Comparison of ENCODE assay signal across 6 cellular contexts in genomic region chr21:6375776-6376175, GRCh38.
DNase-seq lines count a peak whose midpoint lies in the region; ATAC-seq and TF ChIP-seq lines count a peak whose summit lies in the region.
"Not testable (repeated sequence)": the region's sequence is repeated elsewhere in the genome, so short reads cannot be mapped to it uniquely, and the experiment has no call there.

No MANE protein-coding gene starts in this region.

- DNase-seq in RWPE2 (ENCODE audit: low spot score) (peak; percentile 4), endothelial cell (ENCODE audit: low spot score) (peak; percentile 2), left lobe of liver (ENCODE audit: low spot score) (peak; percentile 38), sigmoid colon (peak; percentile 24)
- DNase-seq in activated CD8-positive, alpha-beta T cell treated with anti-CD3 and anti-CD28 coated beads, Interleukin-2, amount 10 ng/mL, durations not matched to agents 7 days and 5 days: peak; percentile 20
- DNase-seq in activated T-helper 2 cell treated with anti-CD3 and anti-CD28 coated beads, Interferon-gamma antibody, Interleukin-2, Interleukin-4, amounts not matched to agents 10 μg/mL and 5 μg/mL and 100 μg/mL, durations not matched to agents 14 hours and 24 hours and 36 hours (ENCODE audit: low spot score): peak; percentile 7

- H3K4me3 ChIP-seq in RWPE2 (ENCODE audit: severe bottlenecking); sigmoid colon: not testable (repeated sequence)

- not testable (repeated sequence) for TF ChIP-seq EP300 in sigmoid colon (IDR thresholded peaks at IDR 0.05)

- WGBS in sigmoid colon, 2 donors: 59 to 63% methylated on average over 3 of the region's 5 CpGs

- TF ChIP-seq CTCF in RWPE2 (IDR thresholded peaks at IDR 0.05; ENCODE audit: poor library complexity, severe bottlenecking); endothelial cell (IDR thresholded peaks at IDR 0.05; ENCODE audit: unreplicated experiment); sigmoid colon (IDR thresholded peaks at IDR 0.05): not testable (repeated sequence)

- not testable (repeated sequence) for H3K27ac ChIP-seq in RWPE2 (ENCODE audit: poor library complexity, severe bottlenecking); sigmoid colon

- not testable (repeated sequence) for H3K9me3 ChIP-seq in RWPE2 (ENCODE audit: severe bottlenecking); sigmoid colon

- H3K27me3 Mint-ChIP-seq in activated CD8-positive, alpha-beta T cell treated with anti-CD3 and anti-CD28 coated beads, Interleukin-2, amount 10 ng/mL, durations not matched to agents 7 days and 5 days (ENCODE audit: low read depth); activated T-helper 2 cell treated with anti-CD3 and anti-CD28 coated beads, Interferon-gamma antibody, Interleukin-2, Interleukin-4, amounts not matched to agents 10 μg/mL and 5 μg/mL and 100 μg/mL, durations not matched to agents 14 hours and 24 hours and 36 hours (ENCODE audit: low read depth); endothelial cell (ENCODE audit: unreplicated experiment): not testable (repeated sequence)

- not testable (repeated sequence) for TF ChIP-seq POLR2A in sigmoid colon (IDR thresholded peaks at IDR 0.05)

- not testable (repeated sequence) for H3K4me3 Mint-ChIP-seq in activated CD8-positive, alpha-beta T cell treated with anti-CD3 and anti-CD28 coated beads, Interleukin-2, amount 10 ng/mL, durations not matched to agents 7 days and 5 days; activated T-helper 2 cell treated with anti-CD3 and anti-CD28 coated beads, Interferon-gamma antibody, Interleukin-2, Interleukin-4, amounts not matched to agents 10 μg/mL and 5 μg/mL and 100 μg/mL, durations not matched to agents 14 hours and 24 hours and 36 hours (ENCODE audit: low read depth); endothelial cell (ENCODE audit: unreplicated experiment)

- H3K36me3 Mint-ChIP-seq in activated CD8-positive, alpha-beta T cell treated with anti-CD3 and anti-CD28 coated beads, Interleukin-2, amount 10 ng/mL, durations not matched to agents 7 days and 5 days (ENCODE audit: low read depth); activated T-helper 2 cell treated with anti-CD3 and anti-CD28 coated beads, Interferon-gamma antibody, Interleukin-2, Interleukin-4, amounts not matched to agents 10 μg/mL and 5 μg/mL and 100 μg/mL, durations not matched to agents 14 hours and 24 hours and 36 hours (ENCODE audit: low read depth); endothelial cell (ENCODE audit: low read depth, unreplicated experiment): not testable (repeated sequence)

- H3K27me3 ChIP-seq in RWPE2 (ENCODE audit: insufficient read depth, poor library complexity, severe bottlenecking); sigmoid colon: not testable (repeated sequence)

- H3K36me3 ChIP-seq in RWPE2 (ENCODE audit: low read depth); sigmoid colon: not testable (repeated sequence)

- POLR2A ChIA-PET in activated CD8-positive, alpha-beta T cell treated with anti-CD3 and anti-CD28 coated beads, Interleukin-2, amount 10 ng/mL, durations not matched to agents 7 days and 5 days (lab: Charles Lee): not testable (repeated sequence)

- not testable (repeated sequence) for H3K27ac Mint-ChIP-seq in activated CD8-positive, alpha-beta T cell treated with anti-CD3 and anti-CD28 coated beads, Interleukin-2, amount 10 ng/mL, durations not matched to agents 7 days and 5 days; activated T-helper 2 cell treated with anti-CD3 and anti-CD28 coated beads, Interferon-gamma antibody, Interleukin-2, Interleukin-4, amounts not matched to agents 10 μg/mL and 5 μg/mL and 100 μg/mL, durations not matched to agents 14 hours and 24 hours and 36 hours; endothelial cell (ENCODE audit: unreplicated experiment)

- CTCF ChIA-PET in activated CD8-positive, alpha-beta T cell treated with anti-CD3 and anti-CD28 coated beads, Interleukin-2, amount 10 ng/mL, durations not matched to agents 7 days and 5 days (lab: Charles Lee): not testable (repeated sequence)

- H3K4me1 Mint-ChIP-seq in activated CD8-positive, alpha-beta T cell treated with anti-CD3 and anti-CD28 coated beads, Interleukin-2, amount 10 ng/mL, durations not matched to agents 7 days and 5 days (ENCODE audit: low read depth); activated T-helper 2 cell treated with anti-CD3 and anti-CD28 coated beads, Interferon-gamma antibody, Interleukin-2, Interleukin-4, amounts not matched to agents 10 μg/mL and 5 μg/mL and 100 μg/mL, durations not matched to agents 14 hours and 24 hours and 36 hours (ENCODE audit: low read depth); endothelial cell (ENCODE audit: unreplicated experiment): not testable (repeated sequence)

- intact Hi-C loops in activated T-helper 2 cell treated with anti-CD3 and anti-CD28 coated beads, Interferon-gamma antibody, Interleukin-2, Interleukin-4, amounts not matched to agents 10 μg/mL and 5 μg/mL and 100 μg/mL, durations not matched to agents 14 hours and 24 hours and 36 hours (cut with micrococcal nuclease); sigmoid colon (cut with DNase I): not testable (repeated sequence)

- not testable (repeated sequence) for H3K9me3 Mint-ChIP-seq in activated CD8-positive, alpha-beta T cell treated with anti-CD3 and anti-CD28 coated beads, Interleukin-2, amount 10 ng/mL, durations not matched to agents 7 days and 5 days (ENCODE audit: insufficient read depth); activated T-helper 2 cell treated with anti-CD3 and anti-CD28 coated beads, Interferon-gamma antibody, Interleukin-2, Interleukin-4, amounts not matched to agents 10 μg/mL and 5 μg/mL and 100 μg/mL, durations not matched to agents 14 hours and 24 hours and 36 hours; endothelial cell (ENCODE audit: unreplicated experiment)

- ATAC-seq in RWPE2 (ENCODE audit: low read depth); activated CD8-positive, alpha-beta T cell treated with anti-CD3 and anti-CD28 coated beads, Interleukin-2, amount 10 ng/mL, durations not matched to agents 7 days and 5 days; left lobe of liver: not testable (repeated sequence)

- H3K4me1 ChIP-seq in RWPE2 (ENCODE audit: insufficient read depth, poor library complexity, severe bottlenecking); sigmoid colon: not testable (repeated sequence)
